Comparison of ENCODE assay signal across 8 cellular contexts in genomic region chr19:51570962-51571575, GRCh38. TPM values are rescaled to one million over a fixed set of nuclear protein-coding genes. Genes with fewer than 3 reads are reported as not detected.
A peak's percentile ranks its signal among the peaks of the same experiment; 100 is the strongest.
DNase-seq lines count a peak whose midpoint lies in the region; ATAC-seq and TF ChIP-seq lines count a peak whose summit lies in the region.

Gene ZNF175 (plus strand): TSS chr19:51571283. CDS start chr19:51573330, 2,047 bp downstream.

- no peaks in the 10 kb centered on the region for H3K27me3 ChIP-seq in GM06990 (replicated peaks; ENCODE audit: control insufficient read depth, insufficient read depth, low read length)
- H3K27me3 ChIP-seq in ascending aorta: no peaks in the 10 kb centered on the region
- H3K27me3 ChIP-seq in right cardiac atrium (ENCODE audit: control insufficient read depth, insufficient read depth): no peaks in the 10 kb centered on the region
- no peaks in the 10 kb centered on the region for H3K27me3 ChIP-seq in prostate gland (replicated peaks; ENCODE audit: insufficient read depth)

- TF ChIP-seq CTCF in GM06990 (IDR thresholded peaks at IDR 0.05; ENCODE audit: insufficient read depth, low read length, poor library complexity, severe bottlenecking): no peak
- TF ChIP-seq CTCF in ascending aorta (IDR thresholded peaks at IDR 0.05): no peak
- TF ChIP-seq CTCF in prostate gland (IDR thresholded peaks at IDR 0.05): no peak

- WGBS in right cardiac atrium: under 1% methylated on average over 30 of the region's 30 CpGs
- WGBS in prostate gland: under 1% methylated on average over 30 of the region's 30 CpGs
- under 1% methylated on average over 30 of the region's 30 CpGs for WGBS in urinary bladder

- H3K9me3 ChIP-seq in ascending aorta: no peaks in the 10 kb centered on the region
- no peaks in the 10 kb centered on the region for H3K9me3 ChIP-seq in right cardiac atrium (ENCODE audit: control insufficient read depth, low read length)
- no peaks in the 10 kb centered on the region for H3K9me3 ChIP-seq in prostate gland

- H3K36me3 ChIP-seq in GM06990 (ENCODE audit: control insufficient read depth, insufficient read depth, low read length) (peaks cover 3% of the 10 kb centered on the region; the same call in 1 of the 2 replicates), ascending aorta (peaks cover 7 to 20% of the 10 kb centered on the region in 2 donors), prostate gland (no peaks in the 10 kb centered on the region), urinary bladder (ENCODE audit: insufficient read depth) (no peaks in the 10 kb centered on the region)

- TF ChIP-seq POLR2A in prostate gland (IDR thresholded peaks at IDR 0.05): peak; percentile 40

- ATAC-seq in HG02610 (IDR thresholded peaks at IDR 0.05; ENCODE audit: unreplicated experiment) (peak; percentile 82), right cardiac atrium (peak; percentile 99)

- H3K27ac ChIP-seq in ascending aorta (peak within 1 kb of the TSS; percentile 49 to 72), right cardiac atrium (ENCODE audit: low read length) (peak within 1 kb of the TSS; percentile 52), prostate gland (peak within 1 kb of the TSS; percentile 13 to 33), urinary bladder (ENCODE audit: low read depth) (no peak within 1 kb of the TSS)

- intact Hi-C loops in T-helper 2 cell treated with Interferon-gamma antibody and Interleukin-4, amounts not matched to agents 100 ng/mL and 5 ng/mL, for 36 hours (cut with micrococcal nuclease): loop anchor here (1.0 kb wide), 1 partner anchor 23 kb away; no protein-coding TSS in a partner anchor
- intact Hi-C loops in ascending aorta (cut with DNase I): loop anchor here (1.0 to 5.0 kb wide), 6 partner anchors 23 to 464 kb away; partner anchors contain the start of genes C19orf84 and CTU1
- intact Hi-C loops in right cardiac atrium (cut with DNase I): no loop called here
- intact Hi-C loops in prostate gland (cut with DNase I): loop anchor here (2.0 to 5.0 kb wide), 2 partner anchors 24 to 234 kb away; no protein-coding TSS in a partner anchor

- peaks cover 0 to 12% of the 10 kb centered on the region in 2 donors for H3K4me1 ChIP-seq in ascending aorta
- H3K4me1 ChIP-seq in right cardiac atrium (ENCODE audit: control insufficient read depth, insufficient read depth, low read length): peaks cover 6% of the 10 kb centered on the region
- no peaks in the 10 kb centered on the region for H3K4me1 ChIP-seq in prostate gland (replicated peaks)
- peaks cover 3% of the 10 kb centered on the region for H3K4me1 ChIP-seq in urinary bladder (ENCODE audit: insufficient read depth)

- DNase-seq in GM06990 (ENCODE audit: extremely low read depth, insufficient read length) (peak; percentile 78), NCI-H1417 treated with DMSO at 0.1 percent for 48 hours (lab: John Stamatoyannopoulos, UW) (peak; percentile 71), ascending aorta (ENCODE audit: low spot score in 2 of 2) (peak; percentile 74 to 97), right cardiac atrium (peak; percentile 96 to 97 (median 96)), prostate gland (ENCODE audit: low spot score) (peak; percentile 94)

- H3K4me3 ChIP-seq in GM06990 (replicated peaks; ENCODE audit: low read depth, low read length): peak within 1 kb of the TSS; percentile 86
- H3K4me3 ChIP-seq in ascending aorta: peak within 1 kb of the TSS; percentile 56 to 94
- peak within 1 kb of the TSS; percentile 90 for H3K4me3 ChIP-seq in right cardiac atrium (ENCODE audit: low read length)
- H3K4me3 ChIP-seq in prostate gland: peak within 1 kb of the TSS; percentile 43 to 65
- peak within 1 kb of the TSS; percentile 57 for H3K4me3 ChIP-seq in urinary bladder (ENCODE audit: low read depth, low read length)

RNA-seq across cellular contexts. Expression of gene ZNF175, which starts in this region (rescaled TPM):
- 10.2 and 12.0 TPM in 2 replicates for total RNA-seq in T-helper 2 cell treated with Interferon-gamma antibody and Interleukin-4, amounts not matched to agents 100 ng/mL and 5 ng/mL, for 36 hours
- 6.1 TPM for total RNA-seq in ascending aorta
- 10 to 100 TPM in 2 of 4 donors, 1 to 10 TPM in 2; 8.7 to 12.4 (median 10.1) TPM for total RNA-seq in right cardiac atrium
- polyA plus RNA-seq in right cardiac atrium: 3.3 TPM
- 1 to 10 TPM; 4.3 to 9.0 TPM for total RNA-seq in prostate gland
- 10.2 TPM for total RNA-seq in urinary bladder
- polyA plus RNA-seq in urinary bladder: 4.9 TPM

Comparison
In these comparisons a context has a peak if more than half of its experiments do, and no peak if none do; other contexts are left out.
1. intact Hi-C loops: an anchor here in T-helper 2 cell treated with Interferon-gamma antibody and Interleukin-4, amounts not matched to agents 100 ng/mL and 5 ng/mL, for 36 hours (1.0 kb wide), ascending aorta (1.0 to 5.0 kb wide) and prostate gland (2.0 to 5.0 kb wide); none called in right cardiac atrium.